9 cellular contexts compared by ENCODE assay signal in genomic region chr19:40143612-40144011, GRCh38. TPM values are rescaled to one million over a fixed set of nuclear protein-coding genes. Genes with fewer than 3 reads are reported as not detected.
A peak's percentile ranks its signal among the peaks of the same experiment; 100 is the strongest.
DNase-seq lines count a peak whose midpoint lies in the region; ATAC-seq and TF ChIP-seq lines count a peak whose summit lies in the region.
"Had no signal": no experiment of that assay in that cellular context is flagged by ENCODE, and none has a peak within 500 bp of the region (broad histone marks: within the 10 kb centered on the region; RNA-seq: fewer than 3 reads in every experiment).

No MANE protein-coding gene starts in this region.

- DNase-seq in Right ventricle myocardium superior (peak; percentile 53), cardiac septum (ENCODE audit: low spot score) (no peak), NCI-H524 treated with DMSO at 0.1 percent for 48 hours (lab: John Stamatoyannopoulos, UW) (peak; percentile 27), stromal cell of bone marrow (ENCODE audit: low read depth) (peak; percentile 18), osteocyte (ENCODE audit: extremely low spot score, unreplicated experiment) (no peak), NCI-H345 (lab: John Stamatoyannopoulos, UW) (no peak)
- DNase-seq: pancreas had no signal

- intact Hi-C loops in Right ventricle myocardium superior (cut with DNase I) (no loop called here), cardiac septum (cut with DNase I) (no loop called here)

- peak overlapping the region; percentile 81 for H3K4me3 Mint-ChIP-seq in activated naive CD8-positive, alpha-beta T cell
- H3K4me3 Mint-ChIP-seq in osteocyte (ENCODE audit: unreplicated experiment) = no peak overlapping the region

- H3K27me3 Mint-ChIP-seq in activated naive CD8-positive, alpha-beta T cell = no peaks in the 10 kb centered on the region
- H3K27me3 Mint-ChIP-seq in osteocyte (ENCODE audit: unreplicated experiment) = peaks cover 16% of the 10 kb centered on the region

- no peaks in the 10 kb centered on the region for H3K36me3 Mint-ChIP-seq in activated naive CD8-positive, alpha-beta T cell
- no peaks in the 10 kb centered on the region for H3K36me3 Mint-ChIP-seq in osteocyte (ENCODE audit: unreplicated experiment)

- H3K9me3 Mint-ChIP-seq in activated naive CD8-positive, alpha-beta T cell (ENCODE audit: low read depth) = no peaks in the 10 kb centered on the region
- no peaks in the 10 kb centered on the region for H3K9me3 Mint-ChIP-seq in osteocyte (ENCODE audit: unreplicated experiment)

- TF ChIP-seq CTCF in osteocyte (IDR thresholded peaks at IDR 0.05) = no peak

- H3K27ac Mint-ChIP-seq in activated naive CD8-positive, alpha-beta T cell = peak overlapping the region; percentile 94
- H3K27ac Mint-ChIP-seq in osteocyte (ENCODE audit: unreplicated experiment) = no peak overlapping the region

- ATAC-seq in Right ventricle myocardium superior (ENCODE audit: poor library complexity) (peak; percentile 80), HG02588 (IDR thresholded peaks at IDR 0.05; ENCODE audit: unreplicated experiment) (no peak)

- H3K4me1 Mint-ChIP-seq in activated naive CD8-positive, alpha-beta T cell (ENCODE audit: low read depth) = peaks cover 44% of the 10 kb centered on the region
- H3K4me1 Mint-ChIP-seq in osteocyte (ENCODE audit: unreplicated experiment) = peaks cover 13% of the 10 kb centered on the region

RNA-seq across cellular contexts. Expression of gene MAP3K10, which starts 47.6 kb away (rescaled TPM):
- 18.1 TPM for total RNA-seq in Right ventricle myocardium superior
- total RNA-seq in cardiac septum = 17.6 TPM
- total RNA-seq in osteocyte = 23.6 and 24.2 TPM in 2 replicates

RNA-seq across cellular contexts. Expression of gene ZNF780A, which starts 52.9 kb away (rescaled TPM):
- total RNA-seq in Right ventricle myocardium superior (12.9 TPM), cardiac septum (11.2 TPM), osteocyte (13.0 and 14.4 TPM in 2 replicates)

Comparison
In these comparisons a context has a peak if more than half of its experiments do, and no peak if none do; other contexts are left out.
1. DNase-seq: peak in Right ventricle myocardium superior (single experiment), NCI-H524 treated with DMSO at 0.1 percent for 48 hours (single experiment) and stromal cell of bone marrow (single experiment); none in cardiac septum (single experiment), osteocyte (single experiment) and NCI-H345 (single experiment).